Comparison of ENCODE assay signal across 25 cellular contexts in genomic region chrX:41730101-41730500, GRCh38. TPM values are rescaled to one million over a fixed set of nuclear protein-coding genes. Genes with fewer than 3 reads are reported as not detected.
DNase-seq lines count a peak whose midpoint lies in the region; FAIRE-seq and TF ChIP-seq lines count a peak whose summit lies in the region.
"Had no signal": no experiment of that assay in that cellular context is flagged by ENCODE, and none has a peak within 500 bp of the region (broad histone marks: within the 10 kb centered on the region; RNA-seq: fewer than 3 reads in every experiment).

No MANE protein-coding gene starts in this region.

- intact Hi-C loops in endothelial cell of umbilical vein (cut with micrococcal nuclease), result no loop called here

- POLR2A ChIA-PET in endothelial cell of umbilical vein (lab: Charles Lee), result no interaction called here

- H3K4me3 ChIP-seq in endothelial cell of umbilical vein (replicated peaks in 1 of 3; ENCODE audit: insufficient read depth in 1 of 3, low read depth in 1 of 3, low read length in 3 of 3), result no peak overlapping the region
- H3K4me3 ChIP-seq: coronary artery, esophagus muscularis mucosa, tibial nerve had no signal

- H3K4me1 ChIP-seq in endothelial cell of umbilical vein (ENCODE audit: control insufficient read depth, extremely low read depth, insufficient read depth, low read length), result no peaks in the 10 kb centered on the region
- H3K4me1 ChIP-seq: esophagus muscularis mucosa had no signal

- DNase-seq in EL (peak; percentile 1), M059J (ENCODE audit: low read depth) (peak; percentile 9), endothelial cell of umbilical vein (ENCODE audit: low read depth, low spot score) (no peak), myocyte (ENCODE audit: low read depth) (peak; percentile 22), GM13977 (ENCODE audit: low spot score) (no peak), anterior cingulate cortex (lab: John Stamatoyannopoulos, UW) (no peak)
- no peak for DNase-seq in activated naive CD4-positive, alpha-beta T cell treated with anti-CD3 and anti-CD28 coated beads, Interleukin-2, amount 50 U/mL, for 16 hours
- DNase-seq: activated CD4-positive, alpha-beta T cell treated with anti-CD3 and anti-CD28 coated beads, Interleukin-2, amount 10 ng/mL, durations not matched to agents 7 days and 5 days; CD4-positive, alpha-beta memory T cell; DMS 273 treated with DMSO at 0.1 percent for 48 hours; GDM1; GOT3; head of caudate nucleus; Karpas-422; NCI-H1048; NCI-H187 treated with DMSO at 0.1 percent for 48 hours; NCI-H526; posterior cingulate gyrus; stimulated activated CD8-positive, alpha-beta memory T cell treated with anti-CD3 and anti-CD28 coated beads, Interleukin-4, amount 100 ng/mL, for 48 hours; WERI-Rb-1 had no signal

- H2AFZ ChIP-seq in endothelial cell of umbilical vein (ENCODE audit: low read depth, low read length), result no peak overlapping the region

- CTCF ChIA-PET in endothelial cell of umbilical vein (lab: Charles Lee), result no interaction called here

- no peaks in the 10 kb centered on the region for H3K36me3 ChIP-seq in endothelial cell of umbilical vein (ENCODE audit: control insufficient read depth in 2 of 2, extremely low read depth in 1 of 2, insufficient read depth in 2 of 2, low read length in 2 of 2)
- H3K36me3 ChIP-seq: esophagus muscularis mucosa, tibial nerve, WERI-Rb-1 had no signal

- peak; percentile 69 for FAIRE-seq in endothelial cell of umbilical vein (lab: Jason Lieb, UNC)

- H3K79me2 ChIP-seq in endothelial cell of umbilical vein (ENCODE audit: control insufficient read depth, insufficient read depth, low read length), result no peaks in the 10 kb centered on the region

- TF ChIP-seq CTCF in endothelial cell of umbilical vein (IDR thresholded peaks at IDR 0.05; ENCODE audit: extremely low read depth in 1 of 2, insufficient read depth in 1 of 2, low read depth in 1 of 2, low read length in 2 of 2), result no peak
- TF ChIP-seq CTCF in GM13977 (IDR thresholded peaks at IDR 0.05; ENCODE audit: extremely low read depth, insufficient read depth, missing control alignments), result no peak

- H3K27ac ChIP-seq in endothelial cell of umbilical vein (ENCODE audit: insufficient read depth, low read depth, low read length), result no peak overlapping the region
- H3K27ac ChIP-seq: coronary artery, esophagus muscularis mucosa, tibial nerve, WERI-Rb-1 had no signal

- no peak for TF ChIP-seq POLR2A in endothelial cell of umbilical vein (IDR thresholded peaks at IDR 0.05; ENCODE audit: low read depth, low read length)

- dilution Hi-C loops in endothelial cell of umbilical vein (cut with MboI; ENCODE audit: extremely low pct_ligation_motif_present, low sequenced_read_pairs), result no loop called here

- in situ Hi-C loops in GM13977 (cut with MboI; ENCODE audit: low pct_unique_long_range_greater_than_20kb, low sequenced_read_pairs, unreplicated experiment), result no loop called here

- no peak overlapping the region for H3K9ac ChIP-seq in endothelial cell of umbilical vein (replicated peaks; ENCODE audit: extremely low read depth, insufficient read depth, low read length)

- H3K9me3 ChIP-seq in endothelial cell of umbilical vein (replicated peaks; ENCODE audit: control insufficient read depth, insufficient read depth, low read length), result no peaks in the 10 kb centered on the region
- H3K9me3 ChIP-seq: esophagus muscularis mucosa, tibial nerve had no signal

- H3K27me3 ChIP-seq in endothelial cell of umbilical vein (ENCODE audit: control insufficient read depth in 2 of 2, insufficient read depth in 2 of 2, low read length in 2 of 2), result no peaks in the 10 kb centered on the region
- H3K27me3 ChIP-seq: esophagus muscularis mucosa had no signal

- no TSS peak for BruUV-seq in endothelial cell of umbilical vein (replicated peaks; lab: Mats Ljungman, UMichigan)

- H3K9me1 ChIP-seq in endothelial cell of umbilical vein (replicated peaks; ENCODE audit: control insufficient read depth, extremely low read depth, insufficient read depth, low read length), result no peaks in the 10 kb centered on the region

- no peak overlapping the region for H3K4me2 ChIP-seq in endothelial cell of umbilical vein (ENCODE audit: insufficient read depth, low read length)

- no peaks in the 10 kb centered on the region for H4K20me1 ChIP-seq in endothelial cell of umbilical vein (replicated peaks; ENCODE audit: control insufficient read depth, extremely low read depth, insufficient read depth, low read length)

TF ChIP-seq in endothelial cell of umbilical vein, 7 proteins besides CTCF, POLR2A, EP300 and RAD21:
- TF ChIP-seq POLR2AphosphoS5 (IDR thresholded peaks at IDR 0.05; ENCODE audit: insufficient read depth, low read depth, low read length) (no peak), FOS (IDR thresholded peaks at IDR 0.05; ENCODE audit: borderline replicate concordance, insufficient read depth, low read length) (no peak), MYC (IDR thresholded peaks at IDR 0.05; ENCODE audit: low read depth, low read length) (no peak), JUN (IDR thresholded peaks at IDR 0.05; ENCODE audit: borderline replicate concordance, insufficient read depth, insufficient read length, low read depth) (no peak), GATA2 (IDR thresholded peaks at IDR 0.05; ENCODE audit: insufficient read depth, insufficient read length, low read depth, low read length) (no peak)
- TF ChIP-seq, protein P1, sequence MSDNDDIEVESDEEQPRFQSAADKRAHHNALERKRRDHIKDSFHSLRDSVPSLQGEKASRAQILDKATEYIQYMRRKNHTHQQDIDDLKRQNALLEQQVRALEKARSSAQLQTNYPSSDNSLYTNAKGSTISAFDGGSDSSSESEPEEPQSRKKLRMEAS (IDR thresholded peaks at IDR 0.05; ENCODE audit: insufficient read depth, insufficient read length), result no peak

RNA-seq across cellular contexts. Expression of gene GPR82, which starts 6.1 kb away (rescaled TPM):
- not detected in 2 replicates for total RNA-seq in M059J (2014; rRNA removed; shearing (Covaris generic))
- total RNA-seq in endothelial cell of umbilical vein (not detected in 2 replicates), myocyte (not detected in 2 replicates)
- polyA plus RNA-seq in endothelial cell of umbilical vein, result not detected in 2 replicates
- not detected in 2 replicates for polyA plus RNA-seq in endothelial cell of umbilical vein (2011; cell fraction: cytosol; rRNA removed)
- polyA plus RNA-seq in endothelial cell of umbilical vein (2011; cell fraction: nucleus; rRNA removed), result not detected in 2 replicates
- not detected in 2 replicates for polyA plus RNA-seq in endothelial cell of umbilical vein (2012)
- polyA minus RNA-seq in endothelial cell of umbilical vein, result not detected in 2 replicates
- polyA minus RNA-seq in endothelial cell of umbilical vein (2011; cell fraction: cytosol; rRNA and poly(A)+ RNA removed), result not detected
- not detected in 2 replicates for polyA minus RNA-seq in endothelial cell of umbilical vein (2011; cell fraction: nucleus; rRNA and poly(A)+ RNA removed)
- polyA plus RNA-seq in myocyte (2012), result 0.06 TPM
- total RNA-seq: activated CD4-positive, alpha-beta T cell treated with anti-CD3 and anti-CD28 coated beads, Interleukin-2, amount 10 ng/mL, durations not matched to agents 7 days and 5 days; activated naive CD4-positive, alpha-beta T cell treated with anti-CD3 and anti-CD28 coated beads, Interleukin-2, amount 50 U/mL, for 72 hours; CD4-positive, alpha-beta memory T cell; lung microvascular endothelial cell had no signal

RNA-seq across cellular contexts. Expression of gene GPR34, which starts 41.3 kb away (rescaled TPM):
- total RNA-seq in M059J (2014; rRNA removed; shearing (Covaris generic)), result not detected in 2 replicates
- total RNA-seq in endothelial cell of umbilical vein (not detected in 2 replicates), myocyte (0.21 TPM in 1 of 2 replicates, not detected in the other)
- polyA plus RNA-seq in endothelial cell of umbilical vein, result not detected in 2 replicates
- not detected in 2 replicates for polyA plus RNA-seq in endothelial cell of umbilical vein (2011; cell fraction: cytosol; rRNA removed)
- not detected in 2 replicates for polyA plus RNA-seq in endothelial cell of umbilical vein (2011; cell fraction: nucleus; rRNA removed)
- polyA plus RNA-seq in endothelial cell of umbilical vein (2012), result not detected in 2 replicates
- not detected in 2 replicates for polyA minus RNA-seq in endothelial cell of umbilical vein
- polyA minus RNA-seq in endothelial cell of umbilical vein (2011; cell fraction: cytosol; rRNA and poly(A)+ RNA removed), result not detected
- polyA minus RNA-seq in endothelial cell of umbilical vein (2011; cell fraction: nucleus; rRNA and poly(A)+ RNA removed), result not detected in 2 replicates
- polyA plus RNA-seq in myocyte (2012), result 0.10 TPM
- total RNA-seq: lung microvascular endothelial cell had no signal

Comparison
In these comparisons a context has a peak if more than half of its experiments do, and no peak if none do; other contexts are left out.
1. DNase-seq: peak in EL (single experiment), M059J (single experiment) and myocyte (single experiment); none in endothelial cell of umbilical vein (single experiment), GM13977 (single experiment), anterior cingulate cortex (0 of 58) and activated naive CD4-positive, alpha-beta T cell treated with anti-CD3 and anti-CD28 coated beads, Interleukin-2, amount 50 U/mL, for 16 hours (single experiment).